Comparison of ENCODE assay signal across 16 cellular contexts in the genomic region with DNA sequence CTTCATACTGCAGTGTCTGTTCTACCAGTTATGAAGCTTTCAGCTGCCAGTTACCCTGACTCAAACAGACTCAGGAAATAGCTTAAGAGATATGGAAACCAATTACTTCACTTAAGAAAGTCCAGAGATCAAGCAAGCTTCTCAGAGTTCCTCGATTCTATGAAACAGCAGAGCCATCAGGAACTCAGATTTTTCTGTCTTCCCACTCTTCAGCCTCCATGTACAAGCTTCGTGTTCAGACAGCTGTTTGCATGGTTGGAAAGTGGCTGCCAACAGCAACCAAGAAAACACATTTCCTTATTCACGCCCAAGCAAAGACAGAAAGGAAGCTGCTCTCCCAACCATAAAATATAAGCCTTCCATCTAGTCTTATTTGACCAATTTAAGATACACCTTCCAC.
"Had no signal": no experiment of that assay in that cellular context is flagged by ENCODE, and none has a peak within 500 bp of the region (broad histone marks: within the 10 kb centered on the region; RNA-seq: fewer than 3 reads in every experiment).

No MANE protein-coding gene starts in this region.

- H3K27ac Mint-ChIP-seq: activated B cell treated with CpG ODN at 0.5 μM for 24 hours; activated CD4-positive, alpha-beta memory T cell treated with anti-CD3 and anti-CD28 coated beads, Interleukin-2, amount 10 ng/mL, durations not matched to agents 7 days and 5 days; activated CD8-positive, alpha-beta memory T cell treated with anti-CD3 and anti-CD28 coated beads, Interleukin-2, amount 10 ng/mL, durations not matched to agents 7 days and 5 days; activated naive CD8-positive, alpha-beta T cell; natural killer cell; stimulated activated memory B cell treated with anti-CD40 and anti-IgM and Interleukin-4, amounts not matched to agents 10 μg/mL and 1 μg/mL and 100 μg/mL, for 72 hours; T-helper 2 cell treated with Interferon-gamma antibody and Interleukin-4, amounts not matched to agents 5 μg/mL and 100 μg/mL, for 36 hours had no signal

- H3K4me3 ChIP-seq: cardiac muscle cell, dorsolateral prefrontal cortex, right lobe of liver, upper lobe of right lung had no signal

- H3K36me3 ChIP-seq: cardiac muscle cell, right lobe of liver, upper lobe of right lung had no signal

- H3K4me1 Mint-ChIP-seq: activated B cell treated with CpG ODN at 0.5 μM for 24 hours; activated CD4-positive, alpha-beta memory T cell treated with anti-CD3 and anti-CD28 coated beads, Interleukin-2, amount 10 ng/mL, durations not matched to agents 7 days and 5 days; activated CD8-positive, alpha-beta memory T cell treated with anti-CD3 and anti-CD28 coated beads, Interleukin-2, amount 10 ng/mL, durations not matched to agents 7 days and 5 days; natural killer cell; stimulated activated memory B cell treated with anti-CD40 and anti-IgM and Interleukin-4, amounts not matched to agents 10 μg/mL and 1 μg/mL and 100 μg/mL, for 72 hours had no signal

- H3K27me3 ChIP-seq: cardiac muscle cell, dorsolateral prefrontal cortex, right lobe of liver, upper lobe of right lung had no signal

- H2AFZ ChIP-seq: parathyroid adenoma had no signal

- H3K27ac ChIP-seq: cardiac muscle cell, dorsolateral prefrontal cortex, epithelial cell of prostate, parathyroid adenoma, right lobe of liver, upper lobe of right lung had no signal

- H3K4me1 ChIP-seq: parathyroid adenoma, right lobe of liver, upper lobe of right lung had no signal

- H3K9me3 ChIP-seq: right lobe of liver, upper lobe of right lung had no signal

- H3K4me3 Mint-ChIP-seq: activated B cell treated with CpG ODN at 0.5 μM for 24 hours; activated CD4-positive, alpha-beta memory T cell treated with anti-CD3 and anti-CD28 coated beads, Interleukin-2, amount 10 ng/mL, durations not matched to agents 7 days and 5 days; activated CD8-positive, alpha-beta memory T cell treated with anti-CD3 and anti-CD28 coated beads, Interleukin-2, amount 10 ng/mL, durations not matched to agents 7 days and 5 days; activated naive CD8-positive, alpha-beta T cell; natural killer cell; stimulated activated memory B cell treated with anti-CD40 and anti-IgM and Interleukin-4, amounts not matched to agents 10 μg/mL and 1 μg/mL and 100 μg/mL, for 72 hours; T-helper 2 cell treated with Interferon-gamma antibody and Interleukin-4, amounts not matched to agents 5 μg/mL and 100 μg/mL, for 36 hours had no signal

- DNase-seq: activated B cell treated with CpG ODN at 0.5 μM for 24 hours; activated CD4-positive, alpha-beta memory T cell treated with anti-CD3 and anti-CD28 coated beads, Interleukin-2, amount 10 ng/mL, durations not matched to agents 7 days and 5 days; activated CD4-positive, alpha-beta T cell treated with anti-CD3 and anti-CD28 coated beads for 48 hours; activated CD8-positive, alpha-beta memory T cell treated with anti-CD3 and anti-CD28 coated beads, Interleukin-2, amount 10 ng/mL, durations not matched to agents 7 days and 5 days; mesendoderm; natural killer cell; right lobe of liver; stimulated activated CD4-positive, alpha-beta T cell treated with anti-CD3 and anti-CD28 coated beads, Interleukin-4, amount 100 ng/mL, for 24 hours; upper lobe of right lung had no signal

- ATAC-seq: activated CD8-positive, alpha-beta memory T cell treated with anti-CD3 and anti-CD28 coated beads, Interleukin-2, amount 10 ng/mL, durations not matched to agents 7 days and 5 days; natural killer cell; right lobe of liver; stimulated activated memory B cell treated with anti-CD40 and anti-IgM and Interleukin-4, amounts not matched to agents 10 μg/mL and 1 μg/mL and 100 μg/mL, for 72 hours; upper lobe of right lung had no signal

- H3K79me2 ChIP-seq: parathyroid adenoma had no signal

- H3K36me3 Mint-ChIP-seq: activated CD8-positive, alpha-beta memory T cell treated with anti-CD3 and anti-CD28 coated beads, Interleukin-2, amount 10 ng/mL, durations not matched to agents 7 days and 5 days; activated naive CD8-positive, alpha-beta T cell; natural killer cell; stimulated activated memory B cell treated with anti-CD40 and anti-IgM and Interleukin-4, amounts not matched to agents 10 μg/mL and 1 μg/mL and 100 μg/mL, for 72 hours had no signal

- H3K27me3 Mint-ChIP-seq: activated CD4-positive, alpha-beta memory T cell treated with anti-CD3 and anti-CD28 coated beads, Interleukin-2, amount 10 ng/mL, durations not matched to agents 7 days and 5 days; activated CD8-positive, alpha-beta memory T cell treated with anti-CD3 and anti-CD28 coated beads, Interleukin-2, amount 10 ng/mL, durations not matched to agents 7 days and 5 days; stimulated activated memory B cell treated with anti-CD40 and anti-IgM and Interleukin-4, amounts not matched to agents 10 μg/mL and 1 μg/mL and 100 μg/mL, for 72 hours had no signal

- H3K9me3 Mint-ChIP-seq: activated B cell treated with CpG ODN at 0.5 μM for 24 hours; activated CD4-positive, alpha-beta memory T cell treated with anti-CD3 and anti-CD28 coated beads, Interleukin-2, amount 10 ng/mL, durations not matched to agents 7 days and 5 days; T-helper 2 cell treated with Interferon-gamma antibody and Interleukin-4, amounts not matched to agents 5 μg/mL and 100 μg/mL, for 36 hours had no signal

- H3K9ac ChIP-seq: parathyroid adenoma had no signal
